In genomic region chr12:129821964-129822363, GRCh38 we compare ENCODE assay signal across 24 cellular contexts.
DNase-seq lines count a peak whose midpoint lies in the region; ATAC-seq and TF ChIP-seq lines count a peak whose summit lies in the region.
"Had no signal": no experiment of that assay in that cellular context is flagged by ENCODE, and none has a peak within 500 bp of the region (broad histone marks: within the 10 kb centered on the region; RNA-seq: fewer than 3 reads in every experiment).

No MANE protein-coding gene starts in this region.

- no peaks in the 10 kb centered on the region; the same call in 1 of the 2 replicates for H3K27me3 ChIP-seq in BLaER1
- H3K27me3 ChIP-seq in DND-41 (ENCODE audit: insufficient read depth, low read length, poor library complexity) = no peaks in the 10 kb centered on the region
- no peaks in the 10 kb centered on the region for H3K27me3 ChIP-seq in mesenchymal stem cell (ENCODE audit: control insufficient read depth in 1 of 2, insufficient read depth in 1 of 2, low read length in 2 of 2)
- H3K27me3 ChIP-seq: BE2C had no signal

- H2BK12ac ChIP-seq in mesenchymal stem cell (ENCODE audit: low read length in 2 of 2) = no peak overlapping the region

- H4K20me1 ChIP-seq in BLaER1 (no peaks in the 10 kb centered on the region), DND-41 (ENCODE audit: insufficient read depth, low read length) (no peaks in the 10 kb centered on the region)

- no peak overlapping the region for H3K23ac ChIP-seq in mesenchymal stem cell (ENCODE audit: low read length in 2 of 2)

- no peak overlapping the region for H4K91ac ChIP-seq in mesenchymal stem cell (ENCODE audit: low read length)

- H3K4me3 Mint-ChIP-seq in endothelial cell (ENCODE audit: unreplicated experiment) = peak overlapping the region; percentile 53
- no peak overlapping the region for H3K4me3 Mint-ChIP-seq in activated CD4-positive, alpha-beta memory T cell treated with anti-CD3 and anti-CD28 coated beads, Interleukin-2, amount 10 ng/mL, durations not matched to agents 7 days and 5 days
- H3K4me3 Mint-ChIP-seq: CD4-positive, CD25-positive, alpha-beta regulatory T cell; CD8-positive, alpha-beta T cell; GM23338; HFFc6 had no signal

- peak overlapping the region; percentile 15 for H3K27ac Mint-ChIP-seq in endothelial cell (ENCODE audit: unreplicated experiment)
- H3K27ac Mint-ChIP-seq in activated CD4-positive, alpha-beta memory T cell treated with anti-CD3 and anti-CD28 coated beads, Interleukin-2, amount 10 ng/mL, durations not matched to agents 7 days and 5 days = no peak overlapping the region
- H3K27ac Mint-ChIP-seq: CD4-positive, CD25-positive, alpha-beta regulatory T cell; CD8-positive, alpha-beta T cell; GM23338; HFFc6 had no signal

- no peaks in the 10 kb centered on the region for H3K4me1 Mint-ChIP-seq in endothelial cell (ENCODE audit: unreplicated experiment)
- no peaks in the 10 kb centered on the region for H3K4me1 Mint-ChIP-seq in activated CD4-positive, alpha-beta memory T cell treated with anti-CD3 and anti-CD28 coated beads, Interleukin-2, amount 10 ng/mL, durations not matched to agents 7 days and 5 days
- H3K4me1 Mint-ChIP-seq: CD4-positive, CD25-positive, alpha-beta regulatory T cell; GM23338 had no signal

- no peaks in the 10 kb centered on the region for H3K79me1 ChIP-seq in mesenchymal stem cell (replicated peaks; ENCODE audit: low read length, poor library complexity, severe bottlenecking)

- no peaks in the 10 kb centered on the region for H3K79me2 ChIP-seq in DND-41 (ENCODE audit: insufficient read depth, low read length)

- TF ChIP-seq CTCF in DND-41 (IDR thresholded peaks at IDR 0.05; ENCODE audit: borderline replicate concordance, extremely low read depth, low read length, poor library complexity, severe bottlenecking) = no peak
- TF ChIP-seq CTCF in endothelial cell (IDR thresholded peaks at IDR 0.05; ENCODE audit: unreplicated experiment) = no peak

- H3K4me2 ChIP-seq in BLaER1 (peak overlapping the region; percentile 70), DND-41 (ENCODE audit: insufficient read depth, low read length) (no peak overlapping the region), mesenchymal stem cell (ENCODE audit: low read length, poor library complexity, severe bottlenecking) (no peak overlapping the region)
- H3K4me2 ChIP-seq: A549, GM23338 had no signal

- H3K4ac ChIP-seq in mesenchymal stem cell (ENCODE audit: low read depth in 1 of 2, low read length in 2 of 2) = no peak overlapping the region

- no peak overlapping the region for H2BK15ac ChIP-seq in mesenchymal stem cell (ENCODE audit: low read depth, poor library complexity, severe bottlenecking)

- 67% methylated on average over 5 of the region's 5 CpGs for WGBS in mesenchymal stem cell

- H2AFZ ChIP-seq in DND-41 (ENCODE audit: low read depth, low read length) (no peak overlapping the region), mesenchymal stem cell (ENCODE audit: low read depth, low read length) (no peak overlapping the region)
- H2AFZ ChIP-seq: GM23338 had no signal

- H2BK5ac ChIP-seq in mesenchymal stem cell (ENCODE audit: low read depth, low read length, poor library complexity, severe bottlenecking) = no peak overlapping the region

- H3K18ac ChIP-seq in mesenchymal stem cell (ENCODE audit: low read depth in 1 of 2, low read length in 2 of 2) = no peak overlapping the region

- peaks cover 20% of the 10 kb centered on the region for H3K9me3 ChIP-seq in BLaER1
- no peaks in the 10 kb centered on the region for H3K9me3 ChIP-seq in DND-41 (ENCODE audit: insufficient read depth, low read length, severe bottlenecking)
- peaks cover 16% of the 10 kb centered on the region for H3K9me3 ChIP-seq in mesenchymal stem cell (ENCODE audit: control insufficient read depth, low read length)
- H3K9me3 ChIP-seq: BE2C, Caco-2, HAP-1 had no signal

- POLR2A ChIA-PET in activated CD4-positive, alpha-beta memory T cell treated with anti-CD3 and anti-CD28 coated beads, Interleukin-2, amount 10 ng/mL, durations not matched to agents 7 days and 5 days (lab: Charles Lee) = no interaction called here

- H3K4me3 ChIP-seq in BLaER1 (no peak overlapping the region), DND-41 (ENCODE audit: low read depth in 1 of 2, low read length in 2 of 2) (no peak overlapping the region), mesenchymal stem cell (ENCODE audit: insufficient read depth in 1 of 2, low read depth in 1 of 2, low read length in 2 of 2) (no peak overlapping the region)
- H3K4me3 ChIP-seq: A549, GM12878, GM23338, HAP-1 had no signal

- H4K8ac ChIP-seq in mesenchymal stem cell (ENCODE audit: low read length) = no peak overlapping the region

- CTCF ChIA-PET in activated CD4-positive, alpha-beta memory T cell treated with anti-CD3 and anti-CD28 coated beads, Interleukin-2, amount 10 ng/mL, durations not matched to agents 7 days and 5 days (lab: Charles Lee) = no interaction called here

- H3K9me3 Mint-ChIP-seq in endothelial cell (ENCODE audit: unreplicated experiment) = peaks cover 53% of the 10 kb centered on the region
- H3K9me3 Mint-ChIP-seq in activated CD4-positive, alpha-beta memory T cell treated with anti-CD3 and anti-CD28 coated beads, Interleukin-2, amount 10 ng/mL, durations not matched to agents 7 days and 5 days = peaks cover 20% of the 10 kb centered on the region
- H3K9me3 Mint-ChIP-seq: GM23338 had no signal

- peak; percentile 50; the same call in 2 of the 3 replicates for ATAC-seq in DND-41 (ENCODE audit: insufficient read depth, low read depth)
- ATAC-seq in GM19467 (IDR thresholded peaks at IDR 0.05; ENCODE audit: unreplicated experiment) = no peak
- ATAC-seq: A549; CD8-positive, alpha-beta T cell; GM12878; GM23338 had no signal

- H3K36me3 Mint-ChIP-seq in endothelial cell (ENCODE audit: low read depth, unreplicated experiment) = peaks cover 19% of the 10 kb centered on the region
- no peaks in the 10 kb centered on the region for H3K36me3 Mint-ChIP-seq in activated CD4-positive, alpha-beta memory T cell treated with anti-CD3 and anti-CD28 coated beads, Interleukin-2, amount 10 ng/mL, durations not matched to agents 7 days and 5 days (ENCODE audit: low read depth)
- H3K36me3 Mint-ChIP-seq: CD4-positive, CD25-positive, alpha-beta regulatory T cell; CD8-positive, alpha-beta T cell had no signal

- peaks cover 1% of the 10 kb centered on the region for H3K27me3 Mint-ChIP-seq in endothelial cell (ENCODE audit: unreplicated experiment)
- no peaks in the 10 kb centered on the region for H3K27me3 Mint-ChIP-seq in activated CD4-positive, alpha-beta memory T cell treated with anti-CD3 and anti-CD28 coated beads, Interleukin-2, amount 10 ng/mL, durations not matched to agents 7 days and 5 days
- H3K27me3 Mint-ChIP-seq: CD4-positive, CD25-positive, alpha-beta regulatory T cell had no signal

- H3K9ac ChIP-seq in BLaER1 (no peak overlapping the region), DND-41 (ENCODE audit: low read depth, low read length) (no peak overlapping the region), mesenchymal stem cell (ENCODE audit: low read length) (no peak overlapping the region)

- no peaks in the 10 kb centered on the region for H3K36me3 ChIP-seq in BLaER1
- H3K36me3 ChIP-seq in DND-41 (ENCODE audit: insufficient read depth, low read length) = no peaks in the 10 kb centered on the region
- H3K36me3 ChIP-seq in mesenchymal stem cell (ENCODE audit: control insufficient read depth in 1 of 2, insufficient read depth in 2 of 2, low read depth in 1 of 2, low read length in 2 of 2) = no peaks in the 10 kb centered on the region
- H3K36me3 ChIP-seq: BE2C, HAP-1 had no signal

- H2AK5ac ChIP-seq in mesenchymal stem cell (ENCODE audit: low read length, severe bottlenecking) = peak overlapping the region; percentile 45

- H3K27ac ChIP-seq in BLaER1 (no peak overlapping the region), DND-41 (ENCODE audit: low read length) (no peak overlapping the region), mesenchymal stem cell (ENCODE audit: low read length, poor library complexity, severe bottlenecking) (no peak overlapping the region)
- H3K27ac ChIP-seq: A549, C4-2B had no signal

- no peak overlapping the region for H2BK120ac ChIP-seq in mesenchymal stem cell (ENCODE audit: low read depth, low read length)

- DNase-seq in DND-41 (peak; percentile 5), endothelial cell (ENCODE audit: low spot score) (no peak), mesenchymal stem cell (no peak), NCI-H128 (lab: John Stamatoyannopoulos, UW; ENCODE audit: unreplicated experiment) (no peak), RPMI8226 (no peak)
- no peak for DNase-seq in activated CD4-positive, alpha-beta memory T cell treated with anti-CD3 and anti-CD28 coated beads, Interleukin-2, amount 10 ng/mL, durations not matched to agents 7 days and 5 days
- DNase-seq: 8988T; ACHN; AML-193; BE2C; Caco-2; CD4-positive, CD25-positive, alpha-beta regulatory T cell; CD8-positive, alpha-beta T cell; DMS153; EL; GDM1; HFFc6 had no signal

- H3K4me1 ChIP-seq in BLaER1 = peaks cover 34% of the 10 kb centered on the region
- peaks cover 13% of the 10 kb centered on the region for H3K4me1 ChIP-seq in DND-41 (ENCODE audit: insufficient read depth, low read length)
- H3K4me1 ChIP-seq in mesenchymal stem cell (ENCODE audit: control insufficient read depth, insufficient read depth, low read depth, low read length) = peaks cover 5% of the 10 kb centered on the region
- H3K4me1 ChIP-seq: A549, BE2C, Caco-2, HAP-1 had no signal

- H3K14ac ChIP-seq in mesenchymal stem cell (ENCODE audit: low read length in 2 of 2) = no peak overlapping the region
